ENCODE assay signal across 5 cellular contexts in the genomic region with DNA sequence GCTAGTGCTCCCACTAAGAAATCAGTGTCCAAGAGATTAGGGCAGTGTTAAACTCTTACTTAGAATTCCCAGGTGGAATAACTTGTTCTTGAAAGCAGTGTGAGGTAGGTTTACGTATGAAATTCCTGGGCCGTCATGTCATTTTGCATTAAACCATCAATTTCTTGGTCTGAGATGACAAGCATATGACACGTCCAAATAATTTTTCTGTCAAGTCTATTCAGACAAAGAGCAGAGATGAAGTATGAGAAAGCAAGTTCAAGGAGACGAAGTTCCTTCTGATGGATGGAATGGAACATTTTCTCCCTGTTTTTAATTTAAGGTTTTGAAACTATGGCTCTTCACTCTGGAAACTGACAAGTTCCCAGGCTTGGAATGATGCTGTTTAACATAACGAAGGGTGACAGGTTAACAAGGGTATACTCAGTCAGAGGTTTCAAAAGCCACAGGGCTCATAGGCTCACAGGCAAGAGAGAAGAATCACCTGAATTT.
"Had no signal": no experiment of that assay in that cellular context is flagged by ENCODE, and none has a peak within 500 bp of the region (broad histone marks: within the 10 kb centered on the region; RNA-seq: fewer than 3 reads in every experiment).

No MANE protein-coding gene starts in this region.

- H3K4me3 ChIP-seq: GM23248, K562 had no signal

- H3K27ac ChIP-seq: GM23248 had no signal

- H3K9me3 Mint-ChIP-seq: H9 had no signal

- DNase-seq: GM23248, H9, HCEC 1CT, IMR-90 had no signal

- H3K4me3 Mint-ChIP-seq: H9 had no signal

- ATAC-seq: K562 had no signal
